24 cellular contexts compared by ENCODE assay signal in the genomic region with DNA sequence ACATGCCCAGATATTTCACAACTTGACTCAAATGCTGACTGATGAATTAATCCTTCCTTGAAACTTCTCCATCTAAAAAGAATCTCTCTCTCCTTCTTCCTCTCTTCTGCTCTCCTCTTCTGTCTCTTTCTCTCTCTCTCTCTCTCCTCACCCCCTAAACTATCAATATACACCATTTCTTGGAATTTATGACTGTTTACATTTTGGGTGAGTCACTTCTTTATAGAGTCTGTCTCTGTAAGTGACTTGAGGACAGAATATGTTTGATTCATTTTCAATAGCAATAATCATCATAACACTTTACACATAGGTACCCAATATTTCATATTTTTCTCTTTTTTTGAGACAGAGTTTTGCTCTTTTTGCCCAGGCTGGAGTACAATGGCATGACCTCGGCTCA. TPM values are rescaled to one million over a fixed set of nuclear protein-coding genes. Genes with fewer than 3 reads are reported as not detected.
DNase-seq lines count a peak whose midpoint lies in the region; ATAC-seq, FAIRE-seq and TF ChIP-seq lines count a peak whose summit lies in the region.
"Had no signal": no experiment of that assay in that cellular context is flagged by ENCODE, and none has a peak within 500 bp of the region (broad histone marks: within the 10 kb centered on the region; RNA-seq: fewer than 3 reads in every experiment).

No MANE protein-coding gene starts in this region.

- H3K9me2 ChIP-seq in PC-3 (replicated peaks; ENCODE audit: low read length), result no peaks in the 10 kb centered on the region
- H3K9me2 ChIP-seq in MM.1S (replicated peaks; ENCODE audit: insufficient read depth, low read length), result no peaks in the 10 kb centered on the region

- no peak for TF ChIP-seq POLR2A in A549 (IDR thresholded peaks at IDR 0.05; ENCODE audit: low read length)

- intact Hi-C loops in Caco-2 (cut with micrococcal nuclease; ENCODE audit: unreplicated experiment) (no loop called here), PC-3 (cut with micrococcal nuclease) (no loop called here)
- intact Hi-C loops in activated CD4-positive, alpha-beta memory T cell treated with anti-CD3 and anti-CD28 coated beads for 36 hours (cut with micrococcal nuclease), result no loop called here

- H3K27me3 ChIP-seq in Caco-2 (replicated peaks; ENCODE audit: control insufficient read depth, insufficient read depth, low read length) (no peaks in the 10 kb centered on the region), PC-3 (ENCODE audit: low read length) (no peaks in the 10 kb centered on the region), MM.1S (replicated peaks; ENCODE audit: insufficient read depth, low read length) (no peaks in the 10 kb centered on the region)
- H3K27me3 ChIP-seq: BLaER1 had no signal

- ATAC-seq in A549 (peak in 1 of 2 experiments; percentile 56; a peak in 3 of 6 replicates), PC-3 (peak; percentile 82)
- ATAC-seq: CD8-positive, alpha-beta T cell had no signal

- peaks cover 2% of the 10 kb centered on the region for H3K27me3 Mint-ChIP-seq in Caco-2 (ENCODE audit: insufficient read depth, unreplicated experiment)
- H3K27me3 Mint-ChIP-seq in immature natural killer cell (ENCODE audit: low read depth in 3 of 3), result peaks cover 6 to 23% (median 8%) of the 10 kb centered on the region in 3 donors
- peaks cover 1% of the 10 kb centered on the region for H3K27me3 Mint-ChIP-seq in activated CD4-positive, alpha-beta memory T cell treated with anti-CD3 and anti-CD28 coated beads for 36 hours

- H3K4me3 ChIP-seq in A549, result no peak overlapping the region
- no peak overlapping the region for H3K4me3 ChIP-seq in Caco-2 (ENCODE audit: low read depth, low read length)
- no peak overlapping the region for H3K4me3 ChIP-seq in PC-3 (ENCODE audit: low read length)
- no peak overlapping the region for H3K4me3 ChIP-seq in MM.1S (ENCODE audit: low read length)
- H3K4me3 ChIP-seq: BLaER1, HAP-1 had no signal

- FAIRE-seq in A549 (lab: Jason Lieb, UNC), result no peak
- FAIRE-seq: D721Med, H54 had no signal

- peak overlapping the region; percentile 4 for H3K27ac Mint-ChIP-seq in Caco-2 (ENCODE audit: unreplicated experiment)
- peak overlapping the region in 2 of 6 donors; percentile 1 to 48 for H3K27ac Mint-ChIP-seq in immature natural killer cell
- H3K27ac Mint-ChIP-seq in activated CD4-positive, alpha-beta memory T cell treated with anti-CD3 and anti-CD28 coated beads for 36 hours, result no peak overlapping the region
- H3K27ac Mint-ChIP-seq: B cell; CD4-positive, CD25-positive, alpha-beta regulatory T cell; CD8-positive, alpha-beta T cell had no signal

- H3K27ac ChIP-seq in A549, result no peak overlapping the region
- H3K27ac ChIP-seq in PC-3 (ENCODE audit: low read length), result no peak overlapping the region
- no peak overlapping the region for H3K27ac ChIP-seq in MM.1S (ENCODE audit: low read length)
- H3K27ac ChIP-seq: BLaER1, C4-2B had no signal

- H3K9ac ChIP-seq in PC-3 (ENCODE audit: low read length), result no peak overlapping the region
- no peak overlapping the region for H3K9ac ChIP-seq in MM.1S (ENCODE audit: low read length)
- H3K9ac ChIP-seq: BLaER1 had no signal

- H3F3A ChIP-seq in PC-3 (ENCODE audit: low read length, unreplicated experiment) (no peaks in the 10 kb centered on the region), MM.1S (ENCODE audit: insufficient read depth, low read length) (no peaks in the 10 kb centered on the region)

- H3K79me2 ChIP-seq in PC-3 (ENCODE audit: low read length) (no peaks in the 10 kb centered on the region), MM.1S (ENCODE audit: low read length) (no peaks in the 10 kb centered on the region)

- peaks cover 7% of the 10 kb centered on the region for H3K4me1 Mint-ChIP-seq in Caco-2 (ENCODE audit: low read depth, unreplicated experiment)
- H3K4me1 Mint-ChIP-seq in immature natural killer cell, result peaks cover 0 to 6% of the 10 kb centered on the region in 2 donors
- H3K4me1 Mint-ChIP-seq in activated CD4-positive, alpha-beta memory T cell treated with anti-CD3 and anti-CD28 coated beads for 36 hours (ENCODE audit: low read depth), result no peaks in the 10 kb centered on the region
- H3K4me1 Mint-ChIP-seq: B cell; CD4-positive, CD25-positive, alpha-beta regulatory T cell had no signal

- no peaks in the 10 kb centered on the region for H3K9me3 ChIP-seq in A549
- 0 out of 2 replicates have a peak, but pooled peaks cover 5% of the 10 kb centered on the region for H3K9me3 ChIP-seq in Caco-2
- no peaks in the 10 kb centered on the region for H3K9me3 ChIP-seq in PC-3 (ENCODE audit: low read length)
- H3K9me3 ChIP-seq in MM.1S (replicated peaks; ENCODE audit: insufficient read depth, low read length), result no peaks in the 10 kb centered on the region
- H3K9me3 ChIP-seq: BLaER1, HAP-1 had no signal

- no peaks in the 10 kb centered on the region for H3K36me3 Mint-ChIP-seq in Caco-2 (ENCODE audit: insufficient read depth, unreplicated experiment)
- H3K36me3 Mint-ChIP-seq in immature natural killer cell, result no peaks in the 10 kb centered on the region
- H3K36me3 Mint-ChIP-seq in activated CD4-positive, alpha-beta memory T cell treated with anti-CD3 and anti-CD28 coated beads for 36 hours, result no peaks in the 10 kb centered on the region
- H3K36me3 Mint-ChIP-seq: CD4-positive, CD25-positive, alpha-beta regulatory T cell had no signal

- POLR2A ChIA-PET in A549 (lab: Yijun Ruan, JAX) (no interaction called here), Caco-2 (lab: Charles Lee) (no interaction called here), PC-3 (lab: Charles Lee; ENCODE audit: unreplicated experiment) (no interaction called here)
- POLR2A ChIA-PET in activated CD4-positive, alpha-beta memory T cell treated with anti-CD3 and anti-CD28 coated beads for 36 hours (lab: Charles Lee), result no interaction called here

- H2AFZ ChIP-seq in PC-3 (ENCODE audit: low read length) (no peak overlapping the region), MM.1S (ENCODE audit: low read length) (no peak overlapping the region)

- H4K20me1 ChIP-seq in PC-3 (ENCODE audit: low read length) (no peaks in the 10 kb centered on the region), MM.1S (ENCODE audit: insufficient read depth, low read length) (no peaks in the 10 kb centered on the region)
- H4K20me1 ChIP-seq: BLaER1 had no signal

- H3K4me3 Mint-ChIP-seq in Caco-2 (ENCODE audit: unreplicated experiment) (peak overlapping the region; percentile 2), immature natural killer cell (no peak overlapping the region)
- H3K4me3 Mint-ChIP-seq in activated CD4-positive, alpha-beta memory T cell treated with anti-CD3 and anti-CD28 coated beads for 36 hours, result no peak overlapping the region
- H3K4me3 Mint-ChIP-seq: B cell; CD4-positive, CD25-positive, alpha-beta regulatory T cell; CD8-positive, alpha-beta T cell had no signal

- no peak for TF ChIP-seq EP300 in A549 (IDR thresholded peaks at IDR 0.05)

- H3K9me3 Mint-ChIP-seq in Caco-2 (ENCODE audit: unreplicated experiment), result no peaks in the 10 kb centered on the region
- H3K9me3 Mint-ChIP-seq in immature natural killer cell, result peaks cover 0 to 3% (median 0%) of the 10 kb centered on the region in 6 donors
- peaks cover 3% of the 10 kb centered on the region for H3K9me3 Mint-ChIP-seq in activated CD4-positive, alpha-beta memory T cell treated with anti-CD3 and anti-CD28 coated beads for 36 hours
- H3K9me3 Mint-ChIP-seq: CD8-positive, alpha-beta T cell had no signal

- no peak for TF ChIP-seq RAD21 in A549 (conservative IDR thresholded peaks at IDR 0.05 in 1 of 2, IDR thresholded peaks at IDR 0.05 in 1 of 2)

- 3% methylated on average over 1 of the region's 1 CpG for WGBS in A549 (ENCODE audit: missing lambda C conversion rate)

- CTCF ChIA-PET in A549 (lab: Yijun Ruan, JAX), result interaction anchor here (1.0 kb wide), 1 partner anchor 15 kb away, joined by 3 read pairs; no protein-coding TSS in a partner anchor
- CTCF ChIA-PET in Caco-2 (lab: Charles Lee), result no interaction called here
- CTCF ChIA-PET in PC-3 (lab: Charles Lee), result no interaction called here
- CTCF ChIA-PET in activated CD4-positive, alpha-beta memory T cell treated with anti-CD3 and anti-CD28 coated beads for 36 hours (lab: Charles Lee), result no interaction called here

- TF ChIP-seq CTCF in A549 (IDR thresholded peaks at IDR 0.05) (no peak), Caco-2 (IDR thresholded peaks at IDR 0.05; ENCODE audit: insufficient read depth in 1 of 2, low read depth in 1 of 2, low read length in 1 of 2, severe bottlenecking in 1 of 2, unreplicated experiment in 1 of 2) (no peak), PC-3 (conservative IDR thresholded peaks at IDR 0.05; ENCODE audit: low read depth, low read length) (no peak), MM.1S (IDR thresholded peaks at IDR 0.05; ENCODE audit: low read length) (no peak)

- H3K4me2 ChIP-seq in A549 (0 out of 3 replicates have a peak overlapping the region, but pooled peaks have one; percentile 16), PC-3 (ENCODE audit: low read length) (0 out of 2 replicates have a peak overlapping the region, but pooled peaks have one; percentile 16), MM.1S (ENCODE audit: low read depth, low read length) (no peak overlapping the region)
- H3K4me2 ChIP-seq: BLaER1 had no signal

- H3K4me1 ChIP-seq in A549 (peaks cover 9% of the 10 kb centered on the region), Caco-2 (peaks cover 17% of the 10 kb centered on the region), PC-3 (ENCODE audit: insufficient read depth, low read length) (peaks cover 8% of the 10 kb centered on the region; the same call in 1 of the 2 replicates), MM.1S (ENCODE audit: low read length) (no peaks in the 10 kb centered on the region)
- H3K4me1 ChIP-seq: BLaER1, HAP-1 had no signal

- H3K36me3 ChIP-seq in Caco-2 (ENCODE audit: control insufficient read depth, insufficient read depth, low read length), result no peaks in the 10 kb centered on the region
- H3K36me3 ChIP-seq in PC-3 (ENCODE audit: low read depth, low read length), result no peaks in the 10 kb centered on the region
- H3K36me3 ChIP-seq in MM.1S (replicated peaks; ENCODE audit: insufficient read depth, low read length), result no peaks in the 10 kb centered on the region
- H3K36me3 ChIP-seq: BLaER1, HAP-1 had no signal

- BruUV-seq in Caco-2 (replicated peaks; lab: Mats Ljungman, UMichigan) (no TSS peak), PC-3 (replicated peaks; lab: Mats Ljungman, UMichigan) (no TSS peak)

- DNase-seq in A549 (ENCODE audit: low read depth in 1 of 2, low spot score in 1 of 2), result peak in 1 of 2 experiments; percentile 13
- DNase-seq in Caco-2, result peak in 1 of 2 experiments; percentile 19
- DNase-seq in HT-29 (ENCODE audit: low spot score), result peak; percentile 2
- DNase-seq in PC-3, result peak; percentile 60
- DNase-seq in immature natural killer cell, result no peak
- no peak for DNase-seq in activated CD4-positive, alpha-beta memory T cell treated with anti-CD3 and anti-CD28 coated beads for 36 hours
- no peak for DNase-seq in MM.1S
- no peak for DNase-seq in NCI-H510A (lab: John Stamatoyannopoulos, UW)
- DNase-seq: CD4-positive, CD25-positive, alpha-beta regulatory T cell; CD8-positive, alpha-beta T cell; DMS 273 treated with DMSO at 0.1 percent for 48 hours; DMS79; EL; GF-D8; GOT3 had no signal

RNA-seq across cellular contexts. Expression of a gene that starts 15.3 kb away (rescaled TPM):
- not detected in 2 replicates for polyA plus RNA-seq in A549 (2011; rRNA removed)
- polyA plus RNA-seq in A549 (2012; cell fraction: cytosol; rRNA removed), result not detected in 2 replicates
- not detected in 2 replicates for polyA plus RNA-seq in A549 (2012; cell fraction: nucleus; rRNA removed)
- polyA plus RNA-seq in A549 (2017; fragmentation: RNase III; extraction: RNeasy Plus Mini Kit Qiagen cat#74134 plus additional on column Dnase treatment), result not detected in 3 replicates
- polyA minus RNA-seq in A549 (2011; rRNA and poly(A)+ RNA removed), result not detected in 2 replicates
- total RNA-seq in Caco-2 (2022), result not detected in 2 replicates
- total RNA-seq in HT-29 (2014; rRNA removed; shearing (Covaris generic)), result not detected in 2 replicates
- not detected in 2 replicates for total RNA-seq in PC-3 (2014; rRNA removed)
- polyA plus RNA-seq in immature natural killer cell, result not detected
- total RNA-seq in activated CD4-positive, alpha-beta memory T cell treated with anti-CD3 and anti-CD28 coated beads for 36 hours, result under 1 TPM in 1 of 2 experiments, not detected in 1; 0.26 TPM
- total RNA-seq: A172; CD8-positive, alpha-beta T cell; G401 had no signal
- polyA plus RNA-seq: AG04450 had no signal

Comparison
In these comparisons a context has a peak if more than half of its experiments do, and no peak if none do; other contexts are left out.
1. DNase-seq: peak in HT-29 (single experiment) and PC-3 (single experiment); none in immature natural killer cell (0 of 3), activated CD4-positive, alpha-beta memory T cell treated with anti-CD3 and anti-CD28 coated beads for 36 hours (single experiment), MM.1S (single experiment) and NCI-H510A (single experiment).